In the genomic region with DNA sequence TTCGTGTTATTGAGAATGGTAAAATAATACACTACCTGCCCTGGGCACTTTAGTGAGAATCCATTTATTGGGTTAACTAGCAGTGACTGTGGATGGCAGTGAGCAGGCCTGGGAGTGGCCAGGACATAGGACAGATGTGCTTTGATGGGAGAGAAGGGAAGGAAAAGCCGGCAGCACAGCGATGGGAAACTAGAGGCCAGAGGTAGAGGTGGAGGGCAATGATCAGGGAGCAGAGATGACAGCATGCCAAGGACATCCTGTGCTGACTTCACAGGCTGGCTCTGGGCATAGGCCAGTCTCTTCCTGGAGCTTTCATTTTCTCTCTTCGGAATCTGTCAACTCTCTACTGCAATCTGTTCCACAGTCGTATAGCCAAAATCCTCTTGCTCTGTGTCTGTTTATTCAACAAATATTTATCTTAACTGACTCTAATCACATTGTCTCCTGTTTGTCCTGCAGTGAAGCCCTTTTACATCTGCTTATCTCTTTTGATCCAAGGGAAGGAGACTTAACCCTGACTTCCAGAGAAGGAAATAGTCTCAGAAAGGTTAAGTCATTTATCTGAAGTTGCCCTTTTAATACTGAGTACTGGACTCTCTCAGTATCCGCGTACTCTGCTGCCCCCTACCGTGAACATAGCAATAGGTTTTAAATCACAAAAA, we compare ENCODE assay signal across 8 cellular contexts. TPM values are rescaled to one million over a fixed set of nuclear protein-coding genes. Genes with fewer than 3 reads are reported as not detected.
DNase-seq lines count a peak whose midpoint lies in the region; ATAC-seq and TF ChIP-seq lines count a peak whose summit lies in the region.

No MANE protein-coding gene starts in this region.

- 9% methylated on average over 8 of the region's 8 CpGs for WGBS in right lobe of liver (ENCODE audit: insufficient coverage, low coverage, low lambda C conversion rate, missing lambda C conversion rate)

- peak; percentile 10 for DNase-seq in AG04449 (ENCODE audit: low read depth, low spot score)
- DNase-seq in H7: peak; percentile 62
- peak; percentile 81 for DNase-seq in NCI-H510A treated with DMSO at 0.1 percent for 48 hours (lab: John Stamatoyannopoulos, UW)
- peak; percentile 74 for DNase-seq in activated CD4-positive, alpha-beta T cell treated with anti-CD3 and anti-CD28 coated beads, Interleukin-2, amount 50 U/mL, for 1 hour
- peak; percentile 93 for DNase-seq in dermis blood vessel endothelial cell
- peak; percentile 77 to 93 (median 87) for DNase-seq in right lobe of liver
- peak; percentile 78 to 84 for DNase-seq in stimulated activated CD4-positive, alpha-beta T cell treated with anti-CD3 and anti-CD28 coated beads, Interleukin-2, amount 100 ng/mL, for 48 hours
- no peak for DNase-seq in 8988T

- intact Hi-C loops in right lobe of liver (cut with DNase I): no loop called here

- CTCF ChIA-PET in AG04449 (lab: Yijun Ruan, JAX): interaction anchor here (0.7 to 8.1 kb wide), 33 partner anchors 9 to 373 kb away, joined by 3 to 129 read pairs (median 5); partner anchors contain the start of genes EDEM2, GDF5 and TRPC4AP

- POLR2A ChIA-PET in AG04449 (lab: Yijun Ruan, JAX): no interaction called here

- TF ChIP-seq POLR2A in right lobe of liver (IDR thresholded peaks at IDR 0.05): peak; percentile 10

- H3K4me1 ChIP-seq in right lobe of liver: peaks cover 0 to 15% (median 3%) of the 10 kb centered on the region in 4 donors

- TF ChIP-seq CTCF in AG04449 (IDR thresholded peaks at IDR 0.05; ENCODE audit: insufficient read depth, low read length, missing control alignments) (peak; percentile 60), right lobe of liver (IDR thresholded peaks at IDR 0.05) (peak; percentile 70 to 97 (median 80))

- H3K36me3 ChIP-seq in H7 (replicated peaks; ENCODE audit: control insufficient read depth, insufficient read depth, low read length) (no peaks in the 10 kb centered on the region), right lobe of liver (no peaks in the 10 kb centered on the region)

- no peaks in the 10 kb centered on the region for H3K27me3 ChIP-seq in H7 (ENCODE audit: control insufficient read depth, insufficient read depth, low read length)
- no peaks in the 10 kb centered on the region for H3K27me3 ChIP-seq in right lobe of liver

- ATAC-seq in right lobe of liver: peak; percentile 95 to 97 (median 97)

- H3K9me3 ChIP-seq in right lobe of liver: no peaks in the 10 kb centered on the region

- H3K27ac ChIP-seq in right lobe of liver: peak overlapping the region; percentile 52 to 80 (median 75)

- H3K4me3 ChIP-seq in AG04449 (ENCODE audit: low read depth, low read length) (no peak overlapping the region; the same call in 1 of the 2 replicates), H7 (ENCODE audit: insufficient read depth, low read depth, low read length) (no peak overlapping the region), right lobe of liver (peak overlapping the region in 1 of 3 donors; percentile 10)

RNA-seq across cellular contexts. Expression of gene MMP24, which starts 18.4 kb away (rescaled TPM):
- 14.8 and 21.1 TPM in 2 replicates for total RNA-seq in H7 (2014; rRNA removed; shearing (Covaris generic))
- total RNA-seq in dermis blood vessel endothelial cell: 0.68 and 0.88 TPM in 2 replicates
- total RNA-seq in right lobe of liver: 1 to 10 TPM in 2 of 6 experiments, under 1 TPM in 4; 0.27 to 1.5 (median 0.84) TPM

RNA-seq across cellular contexts. Expression of gene PROCR, which starts 36.2 kb away (rescaled TPM):
- 64.9 and 89.6 TPM in 2 replicates for total RNA-seq in H7 (2014; rRNA removed; shearing (Covaris generic))
- 124 and 176 TPM in 2 replicates for total RNA-seq in dermis blood vessel endothelial cell
- 10 to 100 TPM in 1 of 6 experiments, 1 to 10 TPM in 5; 1.4 to 11.0 (median 2.6) TPM for total RNA-seq in right lobe of liver
